In the genomic region with DNA sequence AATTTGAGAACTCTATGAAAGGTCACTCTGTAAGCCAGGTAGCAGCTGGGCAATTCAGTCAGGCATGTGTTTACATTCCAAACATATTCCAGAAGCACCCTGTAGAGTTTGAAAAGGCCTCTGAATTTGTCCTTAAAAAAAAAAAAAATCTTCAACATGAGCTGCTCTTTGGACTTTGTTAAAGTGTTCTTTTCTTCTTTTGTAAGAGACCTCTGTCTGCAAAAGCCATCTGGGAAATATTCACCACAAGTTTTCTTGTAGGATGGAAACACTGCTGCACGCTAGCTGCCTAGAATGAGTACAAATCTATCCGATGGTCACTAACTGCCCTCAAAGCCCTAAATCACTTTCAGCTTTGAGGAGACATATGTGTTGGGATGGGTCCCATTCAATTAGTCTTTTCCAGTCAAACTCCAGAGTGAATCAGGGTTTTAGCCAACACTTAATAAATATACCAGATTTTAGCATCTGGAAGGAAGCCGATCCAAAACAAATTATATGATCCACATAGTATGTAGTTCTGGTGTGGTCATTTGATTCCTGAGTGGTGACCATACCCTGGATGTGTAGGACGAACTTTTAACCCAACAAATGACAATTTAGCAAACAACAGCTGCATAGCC, we compare ENCODE assay signal across 2 cellular contexts.
TF ChIP-seq lines count a peak whose summit lies in the region.

No MANE protein-coding gene starts in this region.

TF ChIP-seq in SK-N-SH, 30 proteins besides CTCF, POLR2A, EP300 and RAD21 (continued from another document):
- TF ChIP-seq, protein P1, sequence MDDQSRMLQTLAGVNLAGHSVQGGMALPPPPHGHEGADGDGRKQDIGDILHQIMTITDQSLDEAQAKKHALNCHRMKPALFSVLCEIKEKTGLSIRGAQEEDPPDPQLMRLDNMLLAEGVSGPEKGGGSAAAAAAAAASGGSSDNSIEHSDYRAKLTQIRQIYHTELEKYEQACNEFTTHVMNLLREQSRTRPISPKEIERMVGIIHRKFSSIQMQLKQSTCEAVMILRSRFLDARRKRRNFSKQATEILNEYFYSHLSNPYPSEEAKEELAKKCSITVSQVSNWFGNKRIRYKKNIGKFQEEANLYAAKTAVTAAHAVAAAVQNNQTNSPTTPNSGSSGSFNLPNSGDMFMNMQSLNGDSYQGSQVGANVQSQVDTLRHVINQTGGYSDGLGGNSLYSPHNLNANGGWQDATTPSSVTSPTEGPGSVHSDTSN (IDR thresholded peaks at IDR 0.05), result no peak
- no peak; the same call in 1 of the 2 replicates for TF ChIP-seq RXRA (IDR thresholded peaks at IDR 0.05; ENCODE audit: borderline replicate concordance, low read depth)
- TF ChIP-seq GATA2 (CRISPR knock-in tag; IDR thresholded peaks at IDR 0.05), result no peak
- TF ChIP-seq SMC3 (IDR thresholded peaks at IDR 0.05; ENCODE audit: low read depth, low read length), result no peak
- TF ChIP-seq, protein P2, sequence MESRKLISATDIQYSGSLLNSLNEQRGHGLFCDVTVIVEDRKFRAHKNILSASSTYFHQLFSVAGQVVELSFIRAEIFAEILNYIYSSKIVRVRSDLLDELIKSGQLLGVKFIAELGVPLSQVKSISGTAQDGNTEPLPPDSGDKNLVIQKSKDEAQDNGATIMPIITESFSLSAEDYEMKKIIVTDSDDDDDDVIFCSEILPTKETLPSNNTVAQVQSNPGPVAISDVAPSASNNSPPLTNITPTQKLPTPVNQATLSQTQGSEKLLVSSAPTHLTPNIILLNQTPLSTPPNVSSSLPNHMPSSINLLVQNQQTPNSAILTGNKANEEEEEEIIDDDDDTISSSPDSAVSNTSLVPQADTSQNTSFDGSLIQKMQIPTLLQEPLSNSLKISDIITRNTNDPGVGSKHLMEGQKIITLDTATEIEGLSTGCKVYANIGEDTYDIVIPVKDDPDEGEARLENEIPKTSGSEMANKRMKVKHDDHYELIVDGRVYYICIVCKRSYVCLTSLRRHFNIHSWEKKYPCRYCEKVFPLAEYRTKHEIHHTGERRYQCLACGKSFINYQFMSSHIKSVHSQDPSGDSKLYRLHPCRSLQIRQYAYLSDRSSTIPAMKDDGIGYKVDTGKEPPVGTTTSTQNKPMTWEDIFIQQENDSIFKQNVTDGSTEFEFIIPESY (IDR thresholded peaks at IDR 0.05; ENCODE audit: borderline replicate concordance, low read depth), result no peak
- TF ChIP-seq NFIC (IDR thresholded peaks at IDR 0.05; ENCODE audit: borderline replicate concordance), result no peak
- TF ChIP-seq TEAD4 (IDR thresholded peaks at IDR 0.05; ENCODE audit: borderline replicate concordance, insufficient read depth), result no peak
- TF ChIP-seq FOSL2 (IDR thresholded peaks at IDR 0.05; ENCODE audit: borderline replicate concordance, low read depth), result no peak
- no peak for TF ChIP-seq TCF12 (IDR thresholded peaks at IDR 0.05)
- TF ChIP-seq, protein P3, sequence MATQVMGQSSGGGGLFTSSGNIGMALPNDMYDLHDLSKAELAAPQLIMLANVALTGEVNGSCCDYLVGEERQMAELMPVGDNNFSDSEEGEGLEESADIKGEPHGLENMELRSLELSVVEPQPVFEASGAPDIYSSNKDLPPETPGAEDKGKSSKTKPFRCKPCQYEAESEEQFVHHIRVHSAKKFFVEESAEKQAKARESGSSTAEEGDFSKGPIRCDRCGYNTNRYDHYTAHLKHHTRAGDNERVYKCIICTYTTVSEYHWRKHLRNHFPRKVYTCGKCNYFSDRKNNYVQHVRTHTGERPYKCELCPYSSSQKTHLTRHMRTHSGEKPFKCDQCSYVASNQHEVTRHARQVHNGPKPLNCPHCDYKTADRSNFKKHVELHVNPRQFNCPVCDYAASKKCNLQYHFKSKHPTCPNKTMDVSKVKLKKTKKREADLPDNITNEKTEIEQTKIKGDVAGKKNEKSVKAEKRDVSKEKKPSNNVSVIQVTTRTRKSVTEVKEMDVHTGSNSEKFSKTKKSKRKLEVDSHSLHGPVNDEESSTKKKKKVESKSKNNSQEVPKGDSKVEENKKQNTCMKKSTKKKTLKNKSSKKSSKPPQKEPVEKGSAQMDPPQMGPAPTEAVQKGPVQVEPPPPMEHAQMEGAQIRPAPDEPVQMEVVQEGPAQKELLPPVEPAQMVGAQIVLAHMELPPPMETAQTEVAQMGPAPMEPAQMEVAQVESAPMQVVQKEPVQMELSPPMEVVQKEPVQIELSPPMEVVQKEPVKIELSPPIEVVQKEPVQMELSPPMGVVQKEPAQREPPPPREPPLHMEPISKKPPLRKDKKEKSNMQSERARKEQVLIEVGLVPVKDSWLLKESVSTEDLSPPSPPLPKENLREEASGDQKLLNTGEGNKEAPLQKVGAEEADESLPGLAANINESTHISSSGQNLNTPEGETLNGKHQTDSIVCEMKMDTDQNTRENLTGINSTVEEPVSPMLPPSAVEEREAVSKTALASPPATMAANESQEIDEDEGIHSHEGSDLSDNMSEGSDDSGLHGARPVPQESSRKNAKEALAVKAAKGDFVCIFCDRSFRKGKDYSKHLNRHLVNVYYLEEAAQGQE (IDR thresholded peaks at IDR 0.05; ENCODE audit: low read depth, low read length), result no peak
- no peak for TF ChIP-seq YY1 (IDR thresholded peaks at IDR 0.05; ENCODE audit: low read depth)
- no peak for TF ChIP-seq RCOR1 (IDR thresholded peaks at IDR 0.05; ENCODE audit: low read length)
- no peak for TF ChIP-seq JUND (IDR thresholded peaks at IDR 0.05)
- no peak for TF ChIP-seq FOXM1 (IDR thresholded peaks at IDR 0.05; ENCODE audit: low read depth)
- no peak for TF ChIP-seq POLR2AphosphoS5 (IDR thresholded peaks at IDR 0.05; ENCODE audit: low read depth, low read length)
- no peak for TF ChIP-seq ELF1 (IDR thresholded peaks at IDR 0.05)
- no peak for TF ChIP-seq CHD2 (IDR thresholded peaks at IDR 0.05; ENCODE audit: low read length, partially characterized antibody)

TF ChIP-seq in SK-N-SH treated with all-trans-retinoic acid at 6 μM for 48 hours, 23 proteins besides CTCF, POLR2A, EP300 and RAD21 (continued from another document):
- TF ChIP-seq, protein P4, sequence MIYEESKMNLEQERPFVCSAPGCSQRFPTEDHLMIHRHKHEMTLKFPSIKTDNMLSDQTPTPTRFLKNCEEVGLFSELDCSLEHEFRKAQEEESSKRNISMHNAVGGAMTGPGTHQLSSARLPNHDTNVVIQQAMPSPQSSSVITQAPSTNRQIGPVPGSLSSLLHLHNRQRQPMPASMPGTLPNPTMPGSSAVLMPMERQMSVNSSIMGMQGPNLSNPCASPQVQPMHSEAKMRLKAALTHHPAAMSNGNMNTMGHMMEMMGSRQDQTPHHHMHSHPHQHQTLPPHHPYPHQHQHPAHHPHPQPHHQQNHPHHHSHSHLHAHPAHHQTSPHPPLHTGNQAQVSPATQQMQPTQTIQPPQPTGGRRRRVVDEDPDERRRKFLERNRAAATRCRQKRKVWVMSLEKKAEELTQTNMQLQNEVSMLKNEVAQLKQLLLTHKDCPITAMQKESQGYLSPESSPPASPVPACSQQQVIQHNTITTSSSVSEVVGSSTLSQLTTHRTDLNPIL (CRISPR knock-in tag; IDR thresholded peaks at IDR 0.05; ENCODE audit: low read depth), result no peak
- TF ChIP-seq, protein P5, sequence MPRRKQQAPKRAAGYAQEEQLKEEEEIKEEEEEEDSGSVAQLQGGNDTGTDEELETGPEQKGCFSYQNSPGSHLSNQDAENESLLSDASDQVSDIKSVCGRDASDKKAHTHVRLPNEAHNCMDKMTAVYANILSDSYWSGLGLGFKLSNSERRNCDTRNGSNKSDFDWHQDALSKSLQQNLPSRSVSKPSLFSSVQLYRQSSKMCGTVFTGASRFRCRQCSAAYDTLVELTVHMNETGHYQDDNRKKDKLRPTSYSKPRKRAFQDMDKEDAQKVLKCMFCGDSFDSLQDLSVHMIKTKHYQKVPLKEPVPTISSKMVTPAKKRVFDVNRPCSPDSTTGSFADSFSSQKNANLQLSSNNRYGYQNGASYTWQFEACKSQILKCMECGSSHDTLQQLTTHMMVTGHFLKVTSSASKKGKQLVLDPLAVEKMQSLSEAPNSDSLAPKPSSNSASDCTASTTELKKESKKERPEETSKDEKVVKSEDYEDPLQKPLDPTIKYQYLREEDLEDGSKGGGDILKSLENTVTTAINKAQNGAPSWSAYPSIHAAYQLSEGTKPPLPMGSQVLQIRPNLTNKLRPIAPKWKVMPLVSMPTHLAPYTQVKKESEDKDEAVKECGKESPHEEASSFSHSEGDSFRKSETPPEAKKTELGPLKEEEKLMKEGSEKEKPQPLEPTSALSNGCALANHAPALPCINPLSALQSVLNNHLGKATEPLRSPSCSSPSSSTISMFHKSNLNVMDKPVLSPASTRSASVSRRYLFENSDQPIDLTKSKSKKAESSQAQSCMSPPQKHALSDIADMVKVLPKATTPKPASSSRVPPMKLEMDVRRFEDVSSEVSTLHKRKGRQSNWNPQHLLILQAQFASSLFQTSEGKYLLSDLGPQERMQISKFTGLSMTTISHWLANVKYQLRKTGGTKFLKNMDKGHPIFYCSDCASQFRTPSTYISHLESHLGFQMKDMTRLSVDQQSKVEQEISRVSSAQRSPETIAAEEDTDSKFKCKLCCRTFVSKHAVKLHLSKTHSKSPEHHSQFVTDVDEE (CRISPR knock-in tag; IDR thresholded peaks at IDR 0.05), result no peak
